Comparison of ENCODE assay signal across 8 cellular contexts in the genomic region with DNA sequence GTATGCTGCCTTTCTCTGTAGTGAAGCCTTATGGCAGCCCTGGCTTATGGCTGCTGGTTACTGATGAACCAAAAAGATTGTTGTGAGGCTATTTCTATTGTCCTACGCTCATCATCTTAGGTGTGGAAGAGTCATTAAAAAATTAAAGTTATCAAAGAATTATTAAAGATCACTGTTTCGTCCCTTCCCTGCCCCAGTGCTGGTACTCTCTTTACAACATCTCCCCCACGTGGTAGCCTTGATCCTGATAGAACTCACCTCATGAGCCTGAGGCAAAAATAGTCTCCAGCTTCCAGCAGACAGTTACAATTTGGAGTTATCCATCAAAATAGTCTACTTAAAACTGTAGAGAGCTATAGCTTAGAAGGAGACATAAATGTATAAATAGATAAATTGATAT.
DNase-seq lines count a peak whose midpoint lies in the region; ATAC-seq and TF ChIP-seq lines count a peak whose summit lies in the region.

No MANE protein-coding gene starts in this region.

- CTCF ChIA-PET in activated CD4-positive, alpha-beta T cell treated with anti-CD3 and anti-CD28 coated beads, Interleukin-2, amount 10 ng/mL, durations not matched to agents 7 days and 5 days (lab: Charles Lee) = no interaction called here

- H3K4me1 Mint-ChIP-seq in activated CD4-positive, alpha-beta T cell treated with anti-CD3 and anti-CD28 coated beads, Interleukin-2, amount 10 ng/mL, durations not matched to agents 7 days and 5 days = no peaks in the 10 kb centered on the region
- H3K4me1 Mint-ChIP-seq in neural crest cell = peaks cover 12% of the 10 kb centered on the region
- peaks cover 8% of the 10 kb centered on the region for H3K4me1 Mint-ChIP-seq in stimulated activated naive CD8-positive, alpha-beta T cell treated with anti-CD3 and anti-CD28 coated beads, Interleukin-15, amount 100 ng/mL, for 72 hours

- POLR2A ChIA-PET in activated CD4-positive, alpha-beta T cell treated with anti-CD3 and anti-CD28 coated beads, Interleukin-2, amount 10 ng/mL, durations not matched to agents 7 days and 5 days (lab: Charles Lee) = no interaction called here

- H3K36me3 Mint-ChIP-seq in activated CD4-positive, alpha-beta T cell treated with anti-CD3 and anti-CD28 coated beads, Interleukin-2, amount 10 ng/mL, durations not matched to agents 7 days and 5 days (ENCODE audit: low read depth) = no peaks in the 10 kb centered on the region
- H3K36me3 Mint-ChIP-seq in neural crest cell (ENCODE audit: low read depth) = no peaks in the 10 kb centered on the region

- H3K4me3 Mint-ChIP-seq in activated CD4-positive, alpha-beta T cell treated with anti-CD3 and anti-CD28 coated beads, Interleukin-2, amount 10 ng/mL, durations not matched to agents 7 days and 5 days = no peak overlapping the region
- H3K4me3 Mint-ChIP-seq in neural crest cell = no peak overlapping the region
- no peak overlapping the region for H3K4me3 Mint-ChIP-seq in stimulated activated naive CD8-positive, alpha-beta T cell treated with anti-CD3 and anti-CD28 coated beads, Interleukin-15, amount 100 ng/mL, for 72 hours

- peak; percentile 56 for ATAC-seq in HG02759 (IDR thresholded peaks at IDR 0.05; ENCODE audit: unreplicated experiment)
- peak; percentile 65; the same call in 1 of the 3 replicates for ATAC-seq in SK-N-SH treated with all-trans-retinoic acid at 6 μM for 48 hours
- no peak for ATAC-seq in stimulated activated naive CD8-positive, alpha-beta T cell treated with anti-CD3 and anti-CD28 coated beads, Interleukin-15, amount 100 ng/mL, for 72 hours

- no peak overlapping the region for H3K27ac Mint-ChIP-seq in activated CD4-positive, alpha-beta T cell treated with anti-CD3 and anti-CD28 coated beads, Interleukin-2, amount 10 ng/mL, durations not matched to agents 7 days and 5 days
- no peak overlapping the region for H3K27ac Mint-ChIP-seq in neural crest cell (ENCODE audit: unreplicated experiment)
- H3K27ac Mint-ChIP-seq in stimulated activated naive CD8-positive, alpha-beta T cell treated with anti-CD3 and anti-CD28 coated beads, Interleukin-15, amount 100 ng/mL, for 72 hours = peak overlapping the region in 1 of 2 donors; percentile 35

- peaks cover 22% of the 10 kb centered on the region for H3K27me3 Mint-ChIP-seq in activated CD4-positive, alpha-beta T cell treated with anti-CD3 and anti-CD28 coated beads, Interleukin-2, amount 10 ng/mL, durations not matched to agents 7 days and 5 days
- H3K27me3 Mint-ChIP-seq in neural crest cell (ENCODE audit: low read depth) = no peaks in the 10 kb centered on the region
- H3K27me3 Mint-ChIP-seq in stimulated activated naive CD8-positive, alpha-beta T cell treated with anti-CD3 and anti-CD28 coated beads, Interleukin-15, amount 100 ng/mL, for 72 hours = peaks cover 10% of the 10 kb centered on the region

- DNase-seq in activated CD4-positive, alpha-beta T cell treated with anti-CD3 and anti-CD28 coated beads, Interleukin-2, amount 10 ng/mL, durations not matched to agents 7 days and 5 days = peak; percentile 12
- no peak for DNase-seq in activated CD4-positive, alpha-beta T cell treated with anti-CD3 and anti-CD28 coated beads for 1 hour
- no peak for DNase-seq in neural crest cell (ENCODE audit: low read depth, low spot score)
- DNase-seq in NCI-H526 (lab: John Stamatoyannopoulos, UW) = no peak
- no peak for DNase-seq in stimulated activated naive CD8-positive, alpha-beta T cell treated with anti-CD3 and anti-CD28 coated beads, Interleukin-15, amount 100 ng/mL, for 72 hours
- no peak for DNase-seq in SIG-M5 treated with dmso at 0.1 percent for 504 hours (lab: John Stamatoyannopoulos, UW; ENCODE audit: unreplicated experiment)

- H3K9me3 Mint-ChIP-seq in activated CD4-positive, alpha-beta T cell treated with anti-CD3 and anti-CD28 coated beads, Interleukin-2, amount 10 ng/mL, durations not matched to agents 7 days and 5 days = no peaks in the 10 kb centered on the region
- H3K9me3 Mint-ChIP-seq in neural crest cell = no peaks in the 10 kb centered on the region
- H3K9me3 Mint-ChIP-seq in stimulated activated naive CD8-positive, alpha-beta T cell treated with anti-CD3 and anti-CD28 coated beads, Interleukin-15, amount 100 ng/mL, for 72 hours = no peaks in the 10 kb centered on the region

- peak; percentile 48 for TF ChIP-seq CTCF in neural crest cell (conservative IDR thresholded peaks at IDR 0.05)

TF ChIP-seq in SK-N-SH treated with all-trans-retinoic acid at 6 μM for 48 hours, 23 proteins besides CTCF, POLR2A, EP300 and RAD21:
- TF ChIP-seq, protein P1, sequence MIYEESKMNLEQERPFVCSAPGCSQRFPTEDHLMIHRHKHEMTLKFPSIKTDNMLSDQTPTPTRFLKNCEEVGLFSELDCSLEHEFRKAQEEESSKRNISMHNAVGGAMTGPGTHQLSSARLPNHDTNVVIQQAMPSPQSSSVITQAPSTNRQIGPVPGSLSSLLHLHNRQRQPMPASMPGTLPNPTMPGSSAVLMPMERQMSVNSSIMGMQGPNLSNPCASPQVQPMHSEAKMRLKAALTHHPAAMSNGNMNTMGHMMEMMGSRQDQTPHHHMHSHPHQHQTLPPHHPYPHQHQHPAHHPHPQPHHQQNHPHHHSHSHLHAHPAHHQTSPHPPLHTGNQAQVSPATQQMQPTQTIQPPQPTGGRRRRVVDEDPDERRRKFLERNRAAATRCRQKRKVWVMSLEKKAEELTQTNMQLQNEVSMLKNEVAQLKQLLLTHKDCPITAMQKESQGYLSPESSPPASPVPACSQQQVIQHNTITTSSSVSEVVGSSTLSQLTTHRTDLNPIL (CRISPR knock-in tag; IDR thresholded peaks at IDR 0.05; ENCODE audit: low read depth) = no peak
